8 cellular contexts compared by ENCODE assay signal in genomic region chr2:109173311-109174171, GRCh38. TPM values are rescaled to one million over a fixed set of nuclear protein-coding genes. Genes with fewer than 3 reads are reported as not detected.
DNase-seq lines count a peak whose midpoint lies in the region; ATAC-seq, FAIRE-seq and TF ChIP-seq lines count a peak whose summit lies in the region.

No MANE protein-coding gene starts in this region.

- H3K4me3 Mint-ChIP-seq in CD4-positive, alpha-beta T cell: no peak overlapping the region

- H3K27ac Mint-ChIP-seq in CD4-positive, alpha-beta T cell: peak overlapping the region; percentile 72

- CTCF ChIA-PET in CD4-positive, alpha-beta T cell (lab: Charles Lee): no interaction called here

- no peaks in the 10 kb centered on the region for H3K4me1 ChIP-seq in pancreas

- H3K4me1 Mint-ChIP-seq in CD4-positive, alpha-beta T cell (ENCODE audit: low read depth): peaks cover 33% of the 10 kb centered on the region

- H3K27me3 ChIP-seq in CD4-positive, alpha-beta T cell (ENCODE audit: control insufficient read depth, insufficient read depth, low read length): no peaks in the 10 kb centered on the region
- no peaks in the 10 kb centered on the region for H3K27me3 ChIP-seq in pancreas

- DNase-seq in CD4-positive, alpha-beta T cell: no peak
- DNase-seq in RPMI7951 (ENCODE audit: low read depth): peak; percentile 87
- peak; percentile 97 for DNase-seq in fibroblast of peridontal ligament (ENCODE audit: extremely low read depth)
- DNase-seq in pancreas: no peak

- H3K4me3 ChIP-seq in pancreas: no peak overlapping the region

- no peaks in the 10 kb centered on the region for H3K9me3 Mint-ChIP-seq in CD4-positive, alpha-beta T cell

- H3K36me3 Mint-ChIP-seq in CD4-positive, alpha-beta T cell (ENCODE audit: low read depth): no peaks in the 10 kb centered on the region

- H3K27ac ChIP-seq in CD4-positive, alpha-beta T cell (ENCODE audit: low read depth, low read length): no peak overlapping the region
- H3K27ac ChIP-seq in pancreas: peak overlapping the region in 2 of 4 donors; percentile 11 to 33

- FAIRE-seq in pancreas (lab: Jason Lieb, UNC): no peak

- peak; percentile 27 for ATAC-seq in CD4-positive, alpha-beta T cell (ENCODE audit: poor library complexity)
- ATAC-seq in pancreas: peak in 3 of 4 donors; percentile 50 to 70 (median 55)
- no peak for ATAC-seq in HG02973 (IDR thresholded peaks at IDR 0.05; ENCODE audit: unreplicated experiment)
- ATAC-seq in HG02759 (IDR thresholded peaks at IDR 0.05; ENCODE audit: unreplicated experiment): no peak
- no peak for ATAC-seq in GM21723 (IDR thresholded peaks at IDR 0.05; ENCODE audit: unreplicated experiment)
- ATAC-seq in HG02763 (IDR thresholded peaks at IDR 0.05; ENCODE audit: unreplicated experiment): no peak

- no peak for TF ChIP-seq CTCF in CD4-positive, alpha-beta T cell (IDR thresholded peaks at IDR 0.05)
- no peak for TF ChIP-seq CTCF in pancreas (IDR thresholded peaks at IDR 0.05)

- H3K9me3 ChIP-seq in CD4-positive, alpha-beta T cell (ENCODE audit: control insufficient read depth, low read length): peaks cover 4% of the 10 kb centered on the region
- H3K9me3 ChIP-seq in pancreas: no peaks in the 10 kb centered on the region

- 74 to 82% methylated on average over 19 of the region's 19 CpGs for WGBS in pancreas, 2 donors

- no peaks in the 10 kb centered on the region for H3K27me3 Mint-ChIP-seq in CD4-positive, alpha-beta T cell

- no peaks in the 10 kb centered on the region for H3K36me3 ChIP-seq in pancreas

- intact Hi-C loops in CD4-positive, alpha-beta T cell (cut with DNase I, micrococcal nuclease): loop anchor here in 1 of 2 experiments (5.0 kb wide), 1 partner anchor 39 kb away; no protein-coding TSS in a partner anchor
- intact Hi-C loops in pancreas (cut with DNase I): no loop called here

- POLR2A ChIA-PET in CD4-positive, alpha-beta T cell (lab: Charles Lee): interaction anchor here (1.1 kb wide), 1 partner anchor 20 kb away, joined by 3 read pairs; no protein-coding TSS in a partner anchor

RNA-seq across cellular contexts. Expression of gene SH3RF3, which starts 44.5 kb away (rescaled TPM):
- 1 to 10 TPM; 5.2 to 5.9 TPM for total RNA-seq in CD4-positive, alpha-beta T cell
- total RNA-seq in RPMI7951 (2014; rRNA removed; shearing (Covaris generic)): 4.3 and 4.6 TPM in 2 replicates
- total RNA-seq in pancreas: 1 to 10 TPM; 1.1 to 2.9 (median 1.6) TPM
- polyA plus RNA-seq in pancreas: 1 to 10 TPM; 2.5 to 3.5 TPM

Comparison
In these comparisons a context has a peak if more than half of its experiments do, and no peak if none do; other contexts are left out.
1. ATAC-seq: peak in CD4-positive, alpha-beta T cell (single experiment) and pancreas (3 of 4); none in HG02973 (single experiment), HG02759 (single experiment), GM21723 (single experiment) and HG02763 (single experiment).
2. DNase-seq: peak in RPMI7951 (single experiment) and fibroblast of peridontal ligament (single experiment); none in CD4-positive, alpha-beta T cell (0 of 10) and pancreas (0 of 6).